29 cellular contexts compared by ENCODE assay signal in genomic region chr5:179371123-179371515, GRCh38. TPM values are rescaled to one million over a fixed set of nuclear protein-coding genes. Genes with fewer than 3 reads are reported as not detected.
"Had no signal": no experiment of that assay in that cellular context is flagged by ENCODE, and none has a peak within 500 bp of the region (broad histone marks: within the 10 kb centered on the region; RNA-seq: fewer than 3 reads in every experiment).

No MANE protein-coding gene starts in this region.

- H3K27ac ChIP-seq: epithelial cell of prostate, esophagus squamous epithelium, gastrocnemius medialis, hepatocyte, parathyroid adenoma, right atrium auricular region, tibial nerve, WERI-Rb-1 had no signal

- H3K4me1 Mint-ChIP-seq: activated CD4-positive, alpha-beta memory T cell treated with anti-CD3 and anti-CD28 coated beads, Interleukin-2, amount 10 ng/mL, durations not matched to agents 7 days and 5 days; activated CD4-positive, alpha-beta T cell treated with anti-CD3 and anti-CD28 coated beads, Interleukin-2, amount 10 ng/mL, durations not matched to agents 7 days and 5 days; activated naive CD4-positive, alpha-beta T cell treated with anti-CD3 and anti-CD28 coated beads, Interleukin-2, amount 50 U/mL, for 24 hours; activated naive CD8-positive, alpha-beta T cell treated with anti-CD3 and anti-CD28 coated beads, Interleukin-2, amount 50 U/mL, for 24 hours; mesothelial cell of epicardium; neural crest cell had no signal

- H3K27me3 Mint-ChIP-seq: activated CD4-positive, alpha-beta memory T cell treated with anti-CD3 and anti-CD28 coated beads, Interleukin-2, amount 10 ng/mL, durations not matched to agents 7 days and 5 days; activated CD4-positive, alpha-beta T cell treated with anti-CD3 and anti-CD28 coated beads, Interleukin-2, amount 10 ng/mL, durations not matched to agents 7 days and 5 days; activated naive CD4-positive, alpha-beta T cell treated with anti-CD3 and anti-CD28 coated beads, Interleukin-2, amount 50 U/mL, for 24 hours; activated naive CD8-positive, alpha-beta T cell treated with anti-CD3 and anti-CD28 coated beads, Interleukin-2, amount 50 U/mL, for 24 hours; activated T-cell treated with anti-CD3 and anti-CD28 coated beads, Interleukin-2, amount 50 U/mL, for 24 hours had no signal

- H3K27ac Mint-ChIP-seq: activated CD4-positive, alpha-beta memory T cell treated with anti-CD3 and anti-CD28 coated beads, Interleukin-2, amount 10 ng/mL, durations not matched to agents 7 days and 5 days; activated CD4-positive, alpha-beta T cell treated with anti-CD3 and anti-CD28 coated beads, Interleukin-2, amount 10 ng/mL, durations not matched to agents 7 days and 5 days; activated naive CD4-positive, alpha-beta T cell treated with anti-CD3 and anti-CD28 coated beads, Interleukin-2, amount 50 U/mL, for 24 hours; activated naive CD8-positive, alpha-beta T cell treated with anti-CD3 and anti-CD28 coated beads, Interleukin-2, amount 50 U/mL, for 24 hours; activated T-cell treated with anti-CD3 and anti-CD28 coated beads, Interleukin-2, amount 50 U/mL, for 24 hours; mesothelial cell of epicardium; naive B cell; T-helper 1 cell treated with Interleukin-12 subunit alpha and Interleukin-12 subunit beta and Interleukin-4 antibody, amounts not matched to agents 30 μg/mL and 1 μg/mL, for 36 hours had no signal

- ATAC-seq: activated naive CD8-positive, alpha-beta T cell treated with anti-CD3 and anti-CD28 coated beads, Interleukin-2, amount 50 U/mL, for 24 hours; gastrocnemius medialis; left cardiac atrium; left ventricle myocardium superior had no signal

- H3K4me3 ChIP-seq: esophagus squamous epithelium, gastrocnemius medialis, hepatocyte, right atrium auricular region, tibial nerve had no signal

- H3K4me2 ChIP-seq: hepatocyte had no signal

- H3K9me3 Mint-ChIP-seq: activated CD4-positive, alpha-beta memory T cell treated with anti-CD3 and anti-CD28 coated beads, Interleukin-2, amount 10 ng/mL, durations not matched to agents 7 days and 5 days; activated CD4-positive, alpha-beta T cell treated with anti-CD3 and anti-CD28 coated beads, Interleukin-2, amount 10 ng/mL, durations not matched to agents 7 days and 5 days; activated naive CD4-positive, alpha-beta T cell treated with anti-CD3 and anti-CD28 coated beads, Interleukin-2, amount 50 U/mL, for 24 hours; activated naive CD8-positive, alpha-beta T cell treated with anti-CD3 and anti-CD28 coated beads, Interleukin-2, amount 50 U/mL, for 24 hours; activated T-cell treated with anti-CD3 and anti-CD28 coated beads, Interleukin-2, amount 50 U/mL, for 24 hours; mesothelial cell of epicardium; naive B cell; neural crest cell; T-helper 1 cell treated with Interleukin-12 subunit alpha and Interleukin-12 subunit beta and Interleukin-4 antibody, amounts not matched to agents 30 μg/mL and 1 μg/mL, for 36 hours had no signal

- H3K79me2 ChIP-seq: hepatocyte, parathyroid adenoma had no signal

- H3K4me3 Mint-ChIP-seq: activated CD4-positive, alpha-beta memory T cell treated with anti-CD3 and anti-CD28 coated beads, Interleukin-2, amount 10 ng/mL, durations not matched to agents 7 days and 5 days; activated CD4-positive, alpha-beta T cell treated with anti-CD3 and anti-CD28 coated beads, Interleukin-2, amount 10 ng/mL, durations not matched to agents 7 days and 5 days; activated naive CD4-positive, alpha-beta T cell treated with anti-CD3 and anti-CD28 coated beads, Interleukin-2, amount 50 U/mL, for 24 hours; activated naive CD8-positive, alpha-beta T cell treated with anti-CD3 and anti-CD28 coated beads, Interleukin-2, amount 50 U/mL, for 24 hours; activated T-cell treated with anti-CD3 and anti-CD28 coated beads, Interleukin-2, amount 50 U/mL, for 24 hours; mesothelial cell of epicardium; naive B cell; neural crest cell; T-helper 1 cell treated with Interleukin-12 subunit alpha and Interleukin-12 subunit beta and Interleukin-4 antibody, amounts not matched to agents 30 μg/mL and 1 μg/mL, for 36 hours had no signal

- DNase-seq: activated CD4-positive, alpha-beta memory T cell treated with anti-CD3 and anti-CD28 coated beads, Interleukin-2, amount 10 ng/mL, durations not matched to agents 7 days and 5 days; activated CD4-positive, alpha-beta T cell treated with anti-CD3 and anti-CD28 coated beads, Interleukin-2, amount 10 ng/mL, durations not matched to agents 7 days and 5 days; activated CD4-positive, CD25-positive, alpha-beta regulatory T cell treated with anti-CD3 and anti-CD28 coated beads, Interleukin-2, amount 50 U/mL, for 72 hours; activated CD8-positive, alpha-beta memory T cell treated with anti-CD3 and anti-CD28 coated beads, Interleukin-2, amount 50 U/mL, for 48 hours; activated naive CD8-positive, alpha-beta T cell treated with anti-CD3 and anti-CD28 coated beads, Interleukin-2, amount 50 U/mL, for 24 hours; activated T-cell treated with anti-CD3 and anti-CD28 coated beads, Interleukin-2, amount 50 U/mL, for 24 hours; dermis blood vessel endothelial cell; effector CD4-positive, alpha-beta T cell; esophagus squamous epithelium; gastrocnemius medialis; left cardiac atrium; naive B cell; stimulated activated CD4-positive, alpha-beta T cell treated with anti-CD3 and anti-CD28 coated beads, Interleukin-2, amount 100 ng/mL, for 48 hours; stimulated activated naive CD4-positive, alpha-beta T cell treated with Interleukin-2 at 50 U/mL for 16 hours; SW 1271; T-helper 9 cell had no signal

- H3K27me3 ChIP-seq: gastrocnemius medialis, hepatocyte, right atrium auricular region, tibial nerve had no signal

- H3K36me3 Mint-ChIP-seq: activated naive CD4-positive, alpha-beta T cell treated with anti-CD3 and anti-CD28 coated beads, Interleukin-2, amount 50 U/mL, for 24 hours; mesothelial cell of epicardium; naive B cell had no signal

- H3K36me3 ChIP-seq: esophagus squamous epithelium, gastrocnemius medialis, right atrium auricular region, tibial nerve, WERI-Rb-1 had no signal

- H3K4me1 ChIP-seq: gastrocnemius medialis, parathyroid adenoma, right atrium auricular region, tibial nerve had no signal

- H3K9ac ChIP-seq: parathyroid adenoma had no signal

RNA-seq across cellular contexts. Expression of gene ADAMTS2, which starts 25.9 kb away (rescaled TPM):
- total RNA-seq: activated CD4-positive, alpha-beta memory T cell treated with anti-CD3 and anti-CD28 coated beads, Interleukin-2, amount 10 ng/mL, durations not matched to agents 7 days and 5 days; activated CD4-positive, alpha-beta T cell treated with anti-CD3 and anti-CD28 coated beads, Interleukin-2, amount 10 ng/mL, durations not matched to agents 7 days and 5 days; pulmonary artery endothelial cell had no signal
- polyA plus RNA-seq: keratinocyte had no signal
